Comparison of ENCODE assay signal across 9 cellular contexts in genomic region chr16:70643264-70643663, GRCh38. TPM values are rescaled to one million over a fixed set of nuclear protein-coding genes. Genes with fewer than 3 reads are reported as not detected.
"Had no signal": no experiment of that assay in that cellular context is flagged by ENCODE, and none has a peak within 500 bp of the region (broad histone marks: within the 10 kb centered on the region; RNA-seq: fewer than 3 reads in every experiment).

No MANE protein-coding gene starts in this region.

RNA-seq across cellular contexts. Expression of gene IL34, which starts 3.1 kb away (rescaled TPM):
- total RNA-seq: activated CD4-positive, alpha-beta memory T cell treated with anti-CD3 and anti-CD28 coated beads for 36 hours; activated CD4-positive, alpha-beta memory T cell treated with anti-CD3 and anti-CD28 coated beads, Interleukin-2, amount 10 ng/mL, durations not matched to agents 7 days and 5 days; activated CD4-positive, alpha-beta T cell treated with anti-CD3 and anti-CD28 coated beads for 36 hours; activated CD4-positive, alpha-beta T cell treated with anti-CD3 and anti-CD28 coated beads, Interleukin-2, amount 10 ng/mL, durations not matched to agents 7 days and 5 days; activated CD8-positive, alpha-beta memory T cell treated with anti-CD3 and anti-CD28 coated beads for 36 hours; activated CD8-positive, alpha-beta memory T cell treated with anti-CD3 and anti-CD28 coated beads, Interleukin-2, amount 10 ng/mL, durations not matched to agents 7 days and 5 days; activated CD8-positive, alpha-beta T cell treated with anti-CD3 and anti-CD28 coated beads for 36 hours; T-helper 1 cell treated with Interleukin-12 subunit alpha and Interleukin-12 subunit beta and Interleukin-4 antibody, amounts not matched to agents 30 ng/mL and 1 ng/mL, for 36 hours; T-helper 2 cell treated with Interferon-gamma antibody and Interleukin-4, amounts not matched to agents 100 ng/mL and 5 ng/mL, for 36 hours had no signal
